12 cellular contexts compared by ENCODE assay signal in genomic region chr17:29237476-29238132, GRCh38. TPM values are rescaled to one million over a fixed set of nuclear protein-coding genes. Genes with fewer than 3 reads are reported as not detected.
A peak's percentile ranks its signal among the peaks of the same experiment; 100 is the strongest.
DNase-seq lines count a peak whose midpoint lies in the region; ATAC-seq and TF ChIP-seq lines count a peak whose summit lies in the region.
"Had no signal": no experiment of that assay in that cellular context is flagged by ENCODE, and none has a peak within 500 bp of the region (broad histone marks: within the 10 kb centered on the region; RNA-seq: fewer than 3 reads in every experiment).

No MANE protein-coding gene starts in this region.

- H3K27me3 ChIP-seq in ACC112 (ENCODE audit: insufficient read depth, low read length) (no peaks in the 10 kb centered on the region), HL-60 (ENCODE audit: insufficient read depth, poor library complexity, severe bottlenecking) (no peaks in the 10 kb centered on the region), adipocyte (replicated peaks; ENCODE audit: control insufficient read depth, insufficient read depth, low read length) (no peaks in the 10 kb centered on the region), uterus (no peaks in the 10 kb centered on the region)
- H3K27me3 ChIP-seq: Peyer's patch had no signal

- no peaks in the 10 kb centered on the region for H3K36me3 ChIP-seq in ACC112 (ENCODE audit: insufficient read depth, low read length)
- no peaks in the 10 kb centered on the region for H3K36me3 ChIP-seq in adipocyte (ENCODE audit: control insufficient read depth, insufficient read depth, low read length, severe bottlenecking)
- H3K36me3 ChIP-seq in uterus = no peaks in the 10 kb centered on the region
- H3K36me3 ChIP-seq: Peyer's patch, WERI-Rb-1 had no signal

- TF ChIP-seq CTCF in HL-60 (IDR thresholded peaks at IDR 0.05; ENCODE audit: insufficient read depth, low read length) (no peak), uterus (IDR thresholded peaks at IDR 0.05) (no peak)

- DNase-seq in HL-60 (ENCODE audit: low read depth in 1 of 2, low spot score in 1 of 2) (peak; percentile 21 to 45), adipocyte (ENCODE audit: low read depth) (peak; percentile 82), iris pigment epithelial cell (ENCODE audit: low read depth) (peak; percentile 77), uterus (no peak), posterior vena cava (ENCODE audit: low spot score) (no peak)
- DNase-seq in stimulated activated naive CD8-positive, alpha-beta T cell treated with anti-CD3 and anti-CD28 coated beads, Interleukin-15, Interleukin-2, amounts not matched to agents 100 U/mL and 50 U/mL, for 24 hours = no peak
- DNase-seq: Peyer's patch, WERI-Rb-1 had no signal

- no peak for ATAC-seq in stimulated activated naive CD8-positive, alpha-beta T cell treated with anti-CD3 and anti-CD28 coated beads, Interleukin-15, Interleukin-2, amounts not matched to agents 100 U/mL and 50 U/mL, for 24 hours
- no peak for ATAC-seq in HG03159 (IDR thresholded peaks at IDR 0.05; ENCODE audit: unreplicated experiment)

- H3K9ac ChIP-seq in adipocyte (ENCODE audit: low read length) = peak overlapping the region; percentile 75

- intact Hi-C loops in uterus (cut with DNase I; ENCODE audit: low total_unique reads) (no loop called here), posterior vena cava (cut with DNase I) (no loop called here)

- peak overlapping the region; percentile 81 for H3K27ac ChIP-seq in ACC112 (ENCODE audit: low read depth, low read length)
- no peak overlapping the region for H3K27ac ChIP-seq in HL-60 (replicated peaks)
- no peak overlapping the region for H3K27ac ChIP-seq in uterus
- H3K27ac ChIP-seq: Peyer's patch, WERI-Rb-1 had no signal

- H3K9me3 ChIP-seq in adipocyte (ENCODE audit: control insufficient read depth, low read length) = no peaks in the 10 kb centered on the region
- H3K9me3 ChIP-seq in uterus = no peaks in the 10 kb centered on the region
- H3K9me3 ChIP-seq: Peyer's patch had no signal

- no peaks in the 10 kb centered on the region for H3K79me2 ChIP-seq in ACC112 (ENCODE audit: control insufficient read depth, insufficient read depth, low read length, unreplicated experiment)

- H3K4me1 ChIP-seq in ACC112 (ENCODE audit: control insufficient read depth, insufficient read depth, low read length, unreplicated experiment) (peaks cover 33% of the 10 kb centered on the region), adipocyte (ENCODE audit: control insufficient read depth, insufficient read depth, low read length) (peaks cover 39% of the 10 kb centered on the region), uterus (no peaks in the 10 kb centered on the region)
- H3K4me1 ChIP-seq: Peyer's patch had no signal

- peak overlapping the region; percentile 4 for H2AFZ ChIP-seq in ACC112 (ENCODE audit: low read length, unreplicated experiment)

- H3K4me3 ChIP-seq in ACC112 (ENCODE audit: low read depth, low read length) (no peak overlapping the region), HL-60 (replicated peaks; ENCODE audit: insufficient read depth, low read length) (no peak overlapping the region), adipocyte (ENCODE audit: low read length) (no peak overlapping the region), uterus (no peak overlapping the region)
- H3K4me3 ChIP-seq: Peyer's patch had no signal

- TF ChIP-seq POLR2A in uterus (IDR thresholded peaks at IDR 0.05) = no peak

RNA-seq across cellular contexts. Expression of gene CRYBA1, which starts 9.1 kb away (rescaled TPM):
- not detected for total RNA-seq in uterus
- not detected for total RNA-seq in posterior vena cava
- total RNA-seq: myocyte, Peyer's patch, right cardiac atrium had no signal

RNA-seq across cellular contexts. Expression of gene NUFIP2, which starts 56.3 kb away (rescaled TPM):
- total RNA-seq in uterus (10 to 100 TPM; 15.6 to 62.4 (median 38.7) TPM), posterior vena cava (10 to 100 TPM; 39.6 to 46.9 TPM)

RNA-seq across cellular contexts. Expression of gene MYO18A, which starts 57.4 kb away (rescaled TPM):
- total RNA-seq in uterus = 100 to 1,000 TPM in 1 of 4 donors, 10 to 100 TPM in 3; 33.2 to 104 (median 59.3) TPM
- 10 to 100 TPM; 76.3 to 87.9 TPM for total RNA-seq in posterior vena cava

Comparison
In these comparisons a context has a peak if more than half of its experiments do, and no peak if none do; other contexts are left out.
1. DNase-seq: peak in HL-60 (2 of 2), adipocyte (single experiment) and iris pigment epithelial cell (single experiment); none in uterus (0 of 2), stimulated activated naive CD8-positive, alpha-beta T cell treated with anti-CD3 and anti-CD28 coated beads, Interleukin-15, Interleukin-2, amounts not matched to agents 100 U/mL and 50 U/mL, for 24 hours (single experiment) and posterior vena cava (single experiment).